In genomic region chr2:147763861-147764260, GRCh38 we compare ENCODE assay signal across 26 cellular contexts.
"Had no signal": no experiment of that assay in that cellular context is flagged by ENCODE, and none has a peak within 500 bp of the region (broad histone marks: within the 10 kb centered on the region; RNA-seq: fewer than 3 reads in every experiment).

No MANE protein-coding gene starts in this region.

- H3K4me3 ChIP-seq: hepatocyte, left ventricle myocardium inferior, lung, mucosa of descending colon, right atrium auricular region, spleen, suprapubic skin, thoracic aorta, tibial artery, upper lobe of right lung had no signal

- H3K9me3 ChIP-seq: mucosa of descending colon, neutrophil, thoracic aorta, tibial artery, upper lobe of right lung had no signal

- H3K4me1 ChIP-seq: left ventricle myocardium inferior, right atrium auricular region, spleen, suprapubic skin, tibial artery, upper lobe of right lung had no signal

- H2AFZ ChIP-seq: hepatocyte had no signal

- H3K27ac ChIP-seq: hepatocyte, left ventricle myocardium inferior, neutrophil, right atrium auricular region, spleen, suprapubic skin, thoracic aorta, tibial artery, upper lobe of right lung had no signal

- H3K36me3 Mint-ChIP-seq: stimulated activated effector memory CD8-positive, alpha-beta T cell treated with anti-CD3 and anti-CD28 coated beads, Interleukin-12 subunit alpha, Interleukin-12 subunit beta, amount 100 ng/mL, for 72 hours had no signal

- H3K27me3 ChIP-seq: hepatocyte, neutrophil, right atrium auricular region, spleen, suprapubic skin, tibial artery, upper lobe of right lung had no signal

- FAIRE-seq: small intestine, urothelium cell line had no signal

- H3K79me2 ChIP-seq: hepatocyte had no signal

- H3K4me3 Mint-ChIP-seq: naive thymus-derived CD8-positive, alpha-beta T cell; nephron; neural crest cell; stimulated activated effector memory CD8-positive, alpha-beta T cell treated with anti-CD3 and anti-CD28 coated beads, Interleukin-12 subunit alpha, Interleukin-12 subunit beta, amount 100 ng/mL, for 72 hours; stimulated activated naive CD8-positive, alpha-beta T cell treated with anti-CD3 and anti-CD28 coated beads, Interleukin-15, Interleukin-2, amounts not matched to agents 100 ng/mL and 50 ng/mL, for 24 hours had no signal

- DNase-seq: islet precursor cell; left ventricle myocardium inferior; midbrain; mucosa of descending colon; naive thymus-derived CD8-positive, alpha-beta T cell; occipital lobe; small intestine; spleen; stimulated activated CD4-positive, alpha-beta T cell treated with anti-CD3 and anti-CD28 coated beads, Interleukin-4, amount 100 ng/mL, for 24 hours; stimulated activated naive CD4-positive, alpha-beta T cell; tibial artery; trophoblast cell; upper lobe of right lung had no signal

- H3K27ac Mint-ChIP-seq: naive thymus-derived CD8-positive, alpha-beta T cell; nephron; progenitor cell of endocrine pancreas; stimulated activated effector memory CD8-positive, alpha-beta T cell treated with anti-CD3 and anti-CD28 coated beads, Interleukin-12 subunit alpha, Interleukin-12 subunit beta, amount 100 ng/mL, for 72 hours; stimulated activated naive CD8-positive, alpha-beta T cell treated with anti-CD3 and anti-CD28 coated beads, Interleukin-15, Interleukin-2, amounts not matched to agents 100 ng/mL and 50 ng/mL, for 24 hours had no signal

- H3K4me2 ChIP-seq: hepatocyte had no signal

- ATAC-seq: mucosa of descending colon; naive thymus-derived CD8-positive, alpha-beta T cell; sciatic nerve; stimulated activated effector memory CD8-positive, alpha-beta T cell treated with anti-CD3 and anti-CD28 coated beads, Interleukin-12 subunit alpha, Interleukin-12 subunit beta, amount 100 ng/mL, for 72 hours; upper lobe of right lung had no signal

- H3K4me1 Mint-ChIP-seq: naive thymus-derived CD8-positive, alpha-beta T cell; nephron; neural crest cell; stimulated activated effector memory CD8-positive, alpha-beta T cell treated with anti-CD3 and anti-CD28 coated beads, Interleukin-12 subunit alpha, Interleukin-12 subunit beta, amount 100 ng/mL, for 72 hours had no signal

- H3K36me3 ChIP-seq: left ventricle myocardium inferior, neutrophil, right atrium auricular region, spleen, suprapubic skin, thoracic aorta, tibial artery, upper lobe of right lung had no signal
